In genomic region chr7:135121868-135122267, GRCh38 we compare ENCODE assay signal across 13 cellular contexts.
"Had no signal": no experiment of that assay in that cellular context is flagged by ENCODE, and none has a peak within 500 bp of the region (broad histone marks: within the 10 kb centered on the region; RNA-seq: fewer than 3 reads in every experiment).

No MANE protein-coding gene starts in this region.

- H3K4me3 ChIP-seq: breast epithelium, esophagus muscularis mucosa, pancreas had no signal

- H3K36me3 ChIP-seq: breast epithelium, esophagus muscularis mucosa, pancreas had no signal

- H3K27ac Mint-ChIP-seq: activated CD4-positive, alpha-beta memory T cell treated with anti-CD3 and anti-CD28 coated beads for 36 hours; activated naive CD8-positive, alpha-beta T cell treated with anti-CD3 and anti-CD28 coated beads for 36 hours; stimulated activated naive CD8-positive, alpha-beta T cell treated with anti-CD3 and anti-CD28 coated beads, Interleukin-15, Interleukin-2, amounts not matched to agents 100 ng/mL and 50 ng/mL, for 24 hours had no signal

- H3K27me3 Mint-ChIP-seq: activated CD4-positive, alpha-beta memory T cell treated with anti-CD3 and anti-CD28 coated beads for 36 hours; activated naive CD8-positive, alpha-beta T cell treated with anti-CD3 and anti-CD28 coated beads for 36 hours; stimulated activated naive CD8-positive, alpha-beta T cell treated with anti-CD3 and anti-CD28 coated beads, Interleukin-15, Interleukin-2, amounts not matched to agents 100 ng/mL and 50 ng/mL, for 24 hours had no signal

- H3K4me1 Mint-ChIP-seq: activated naive CD8-positive, alpha-beta T cell treated with anti-CD3 and anti-CD28 coated beads for 36 hours; neural crest cell had no signal

- H3K4me3 Mint-ChIP-seq: activated CD4-positive, alpha-beta memory T cell treated with anti-CD3 and anti-CD28 coated beads for 36 hours; activated naive CD8-positive, alpha-beta T cell treated with anti-CD3 and anti-CD28 coated beads for 36 hours; neural crest cell; stimulated activated naive CD8-positive, alpha-beta T cell treated with anti-CD3 and anti-CD28 coated beads, Interleukin-15, Interleukin-2, amounts not matched to agents 100 ng/mL and 50 ng/mL, for 24 hours had no signal

- H3K27ac ChIP-seq: breast epithelium, esophagus muscularis mucosa, foreskin keratinocyte, pancreas had no signal

- ATAC-seq: foreskin keratinocyte, pancreas had no signal

- DNase-seq: activated CD4-positive, alpha-beta memory T cell treated with anti-CD3 and anti-CD28 coated beads for 36 hours; activated gamma-delta T cell treated with Interleukin-2 at 50 U/mL for 16 hours; activated naive CD8-positive, alpha-beta T cell treated with anti-CD3 and anti-CD28 coated beads for 36 hours; activated T-cell treated with anti-CD3 and anti-CD28 coated beads, Interleukin-2, amount 50 U/mL, for 48 hours; aorta; foreskin keratinocyte; kidney glomerular epithelial cell; pancreas; stimulated activated CD4-positive, alpha-beta T cell treated with anti-CD3 and anti-CD28 coated beads, Interleukin-4, amount 100 ng/mL, for 24 hours had no signal

- H3K27me3 ChIP-seq: breast epithelium, esophagus muscularis mucosa, pancreas had no signal

- H3K4me1 ChIP-seq: breast epithelium, esophagus muscularis mucosa, foreskin keratinocyte, pancreas had no signal
